Comparison of ENCODE assay signal across 8 cellular contexts in genomic region chr22:21096878-21097277, GRCh38. TPM values are rescaled to one million over a fixed set of nuclear protein-coding genes. Genes with fewer than 3 reads are reported as not detected.
"Had no signal": no experiment of that assay in that cellular context is flagged by ENCODE, and none has a peak within 500 bp of the region (broad histone marks: within the 10 kb centered on the region; RNA-seq: fewer than 3 reads in every experiment).

No MANE protein-coding gene starts in this region.

RNA-seq across cellular contexts. Expression of gene LRRC74B, which starts 51.1 kb away (rescaled TPM):
- total RNA-seq: OCI-LY7, PC-3, PC-9, Peyer's patch, Right ventricle myocardium inferior, Right ventricle myocardium superior, SJCRH30, SJSA1 had no signal
